In genomic region chr10:5996696-5997095, GRCh38 we compare ENCODE assay signal across 21 cellular contexts. TPM values are rescaled to one million over a fixed set of nuclear protein-coding genes. Genes with fewer than 3 reads are reported as not detected.
DNase-seq lines count a peak whose midpoint lies in the region; ATAC-seq, FAIRE-seq and TF ChIP-seq lines count a peak whose summit lies in the region.
"Had no signal": no experiment of that assay in that cellular context is flagged by ENCODE, and none has a peak within 500 bp of the region (broad histone marks: within the 10 kb centered on the region; RNA-seq: fewer than 3 reads in every experiment).

No MANE protein-coding gene starts in this region.

- no peaks in the 10 kb centered on the region for H3K79me1 ChIP-seq in H1 (ENCODE audit: low read depth, low read length)

- no peak overlapping the region; the same call in 1 of the 2 replicates for H2AFZ ChIP-seq in H1 (ENCODE audit: low read length)
- H2AFZ ChIP-seq in neural progenitor cell (replicated peaks) = no peak overlapping the region

- TF ChIP-seq CTCF in H1 (IDR thresholded peaks at IDR 0.05; ENCODE audit: control extremely low read depth in 1 of 3, insufficient read depth in 1 of 3, low read depth in 1 of 3, low read length in 3 of 3) (no peak), neural progenitor cell (IDR thresholded peaks at IDR 0.05) (no peak)
- TF ChIP-seq CTCF in activated CD8-positive, alpha-beta T cell treated with anti-CD3 and anti-CD28 coated beads for 36 hours (IDR thresholded peaks at IDR 0.05) = no peak

- H2BK15ac ChIP-seq in H1 (ENCODE audit: low read length) = no peak overlapping the region

- H3K9ac ChIP-seq in H1 (replicated peaks in 1 of 4; ENCODE audit: extremely low read depth in 1 of 4, low read depth in 3 of 4, low read length in 3 of 4) (no peak overlapping the region), neural progenitor cell (no peak overlapping the region)

- no peak overlapping the region for H3K27ac ChIP-seq in H1 (ENCODE audit: low read depth, low read length)
- no peak overlapping the region for H3K27ac ChIP-seq in neural progenitor cell
- H3K27ac ChIP-seq: SJSA1 had no signal

- H3K4me2 ChIP-seq in H1 (ENCODE audit: insufficient read depth in 1 of 2, low read depth in 2 of 2, low read length in 2 of 2) (peak overlapping the region in 1 of 2 experiments; percentile 43; a peak in 1 of 4 replicates), neural progenitor cell (peak overlapping the region; percentile 57)

- 0 out of 8 replicates have a peak overlapping the region, but pooled peaks of 1 of the 4 experiments have one; percentile 1 for H3K4me3 ChIP-seq in H1 (ENCODE audit: extremely low read depth in 1 of 4, insufficient read depth in 2 of 4, low read depth in 3 of 4, low read length in 4 of 4)
- no peak overlapping the region for H3K4me3 ChIP-seq in neural progenitor cell
- H3K4me3 ChIP-seq: SJSA1 had no signal

- H3K4me1 ChIP-seq in H1 (replicated peaks in 1 of 4; ENCODE audit: control insufficient read depth in 3 of 4, insufficient read depth in 4 of 4, low read length in 3 of 4) (peaks cover 0 to 8% (median 4%) of the 10 kb centered on the region in 4 experiments; a peak in 5 of 7 replicates), neural progenitor cell (peaks cover 10% of the 10 kb centered on the region)
- H3K4me1 ChIP-seq: SJSA1 had no signal

- no peak overlapping the region for H4K91ac ChIP-seq in H1 (replicated peaks; ENCODE audit: insufficient read length, low read length)

- no peak overlapping the region for H3K23ac ChIP-seq in H1 (ENCODE audit: insufficient read length)

- no peak for TF ChIP-seq RAD21 in H1 (IDR thresholded peaks at IDR 0.05 in 1 of 2, conservative IDR thresholded peaks at IDR 0.05 in 1 of 2; ENCODE audit: low read depth in 2 of 2, low read length in 2 of 2)

- no peak overlapping the region for H2BK5ac ChIP-seq in H1 (ENCODE audit: low read depth, low read length)

- H3K4me1 Mint-ChIP-seq in neural progenitor cell = peaks cover 12% of the 10 kb centered on the region
- H3K4me1 Mint-ChIP-seq in activated CD8-positive, alpha-beta T cell treated with anti-CD3 and anti-CD28 coated beads for 36 hours (ENCODE audit: low read depth) = peaks cover 4% of the 10 kb centered on the region
- H3K4me1 Mint-ChIP-seq: IgD-negative memory B cell had no signal

- no peak for FAIRE-seq in H1 (lab: Jason Lieb, UNC)
- FAIRE-seq: GM12892 had no signal

- no peak overlapping the region for H4K5ac ChIP-seq in H1 (ENCODE audit: insufficient read length, low read depth, low read length)

- POLR2A ChIA-PET in H1 (lab: Charles Lee; ENCODE audit: partially characterized antibody) = interaction anchor here (0.9 kb wide), 1 partner anchor 206 kb away, joined by 4 read pairs; the partner anchor contains the start of gene PFKFB3
- POLR2A ChIA-PET in activated CD8-positive, alpha-beta T cell treated with anti-CD3 and anti-CD28 coated beads for 36 hours (lab: Charles Lee) = no interaction called here

- no peak overlapping the region for H3K56ac ChIP-seq in H1 (replicated peaks; ENCODE audit: insufficient read length, low read depth, low read length)

- H3K4me3 Mint-ChIP-seq in neural progenitor cell = no peak overlapping the region
- H3K4me3 Mint-ChIP-seq in activated CD8-positive, alpha-beta T cell treated with anti-CD3 and anti-CD28 coated beads for 36 hours = no peak overlapping the region
- H3K4me3 Mint-ChIP-seq: H9, HFFc6, IgD-negative memory B cell had no signal

- no peak overlapping the region for H2AK5ac ChIP-seq in H1 (ENCODE audit: low read depth, low read length)

- H3K9me3 ChIP-seq in H1 (ENCODE audit: insufficient read depth in 2 of 2, low read depth in 1 of 2, low read length in 1 of 2) (peaks cover 0 to 8% of the 10 kb centered on the region in 2 experiments; a peak in 2 of 4 replicates), neural progenitor cell (ENCODE audit: low read depth) (no peaks in the 10 kb centered on the region)
- H3K9me3 ChIP-seq: SJSA1 had no signal

- H3K27me3 ChIP-seq in H1 (replicated peaks in 1 of 4; ENCODE audit: control insufficient read depth in 3 of 4, extremely low read depth in 1 of 4, insufficient read depth in 3 of 4, low read length in 3 of 4) = no peaks in the 10 kb centered on the region
- no peaks in the 10 kb centered on the region for H3K27me3 ChIP-seq in neural progenitor cell

- H2BK12ac ChIP-seq in H1 (ENCODE audit: low read depth, low read length) = no peak overlapping the region

- no peaks in the 10 kb centered on the region for H3F3A ChIP-seq in neural progenitor cell (ENCODE audit: low read depth)

- DNase-seq in ELF-1 (ENCODE audit: low read depth, low spot score) = peak; percentile 37
- DNase-seq in NCI-H2107 (lab: John Stamatoyannopoulos, UW) = peak; percentile 25
- peak in 1 of 2 experiments; percentile 32 for DNase-seq in H1 (ENCODE audit: low read depth in 1 of 2, low spot score in 2 of 2)
- peak; percentile 54 for DNase-seq in neural progenitor cell (ENCODE audit: low spot score)
- DNase-seq in activated CD8-positive, alpha-beta T cell treated with anti-CD3 and anti-CD28 coated beads for 36 hours = no peak
- DNase-seq: Calu3, DMS79 treated with DMSO at 0.1 percent for 48 hours, H9, HFFc6, NCI-H1048, NCI-H1417 treated with DMSO at 0.1 percent for 48 hours, NCI-H187 treated with DMSO at 0.1 percent for 48 hours, NCI-H446, NCI-H524 treated with DMSO at 0.1 percent for 48 hours, Right ventricle myocardium superior, RPMI8226 had no signal

- no peaks in the 10 kb centered on the region for H3K36me3 Mint-ChIP-seq in neural progenitor cell
- H3K36me3 Mint-ChIP-seq in activated CD8-positive, alpha-beta T cell treated with anti-CD3 and anti-CD28 coated beads for 36 hours (ENCODE audit: low read depth) = no peaks in the 10 kb centered on the region

- H2BK120ac ChIP-seq in H1 (replicated peaks; ENCODE audit: low read depth, low read length) = no peak overlapping the region

- peaks cover 24% of the 10 kb centered on the region for H3K9me3 Mint-ChIP-seq in neural progenitor cell
- H3K9me3 Mint-ChIP-seq in activated CD8-positive, alpha-beta T cell treated with anti-CD3 and anti-CD28 coated beads for 36 hours = peaks cover 10% of the 10 kb centered on the region

- no peak overlapping the region for H2BK20ac ChIP-seq in H1 (ENCODE audit: low read length)

- no peaks in the 10 kb centered on the region for H3K23me2 ChIP-seq in H1 (ENCODE audit: low read depth, low read length)

- no peak for ATAC-seq in activated CD8-positive, alpha-beta T cell treated with anti-CD3 and anti-CD28 coated beads for 36 hours
- ATAC-seq in GM19328 (IDR thresholded peaks at IDR 0.05; ENCODE audit: unreplicated experiment) = no peak
- ATAC-seq in HG03469 (IDR thresholded peaks at IDR 0.05; ENCODE audit: unreplicated experiment) = no peak

- H3K4ac ChIP-seq in H1 (replicated peaks; ENCODE audit: insufficient read length, low read depth, low read length) = no peak overlapping the region

- TF ChIP-seq EP300 in H1 (IDR thresholded peaks at IDR 0.05; ENCODE audit: borderline replicate concordance in 1 of 2, low read depth in 2 of 2, low read length in 2 of 2) = no peak

- CTCF ChIA-PET in H1 (lab: Charles Lee; ENCODE audit: partially characterized antibody) = interaction anchor here (0.8 kb wide), 1 partner anchor 17 kb away, joined by 3 read pairs; no protein-coding TSS in a partner anchor
- CTCF ChIA-PET in activated CD8-positive, alpha-beta T cell treated with anti-CD3 and anti-CD28 coated beads for 36 hours (lab: Charles Lee) = no interaction called here

- no peak overlapping the region for H4K8ac ChIP-seq in H1 (ENCODE audit: extremely low read depth, insufficient read depth, low read length)

- 54% methylated on average over 4 of the region's 4 CpGs; no CpG with 5 or more reads in 1 of the 2 experiments for WGBS in H1 (ENCODE audit: extremely low coverage in 1 of 2, insufficient coverage in 1 of 2, insufficient read length in 1 of 2, insufficient replicate concordance in 2 of 2, low coverage in 1 of 2, low lambda C conversion rate in 2 of 2, missing lambda C conversion rate in 1 of 2), 2 experiments

- H3K14ac ChIP-seq in H1 (ENCODE audit: insufficient read length) = no peak overlapping the region

- H3K79me2 ChIP-seq in H1 (ENCODE audit: control insufficient read depth in 1 of 2, insufficient read depth in 2 of 2, low read length in 2 of 2) (no peaks in the 10 kb centered on the region), neural progenitor cell (ENCODE audit: low read depth) (no peaks in the 10 kb centered on the region)

- intact Hi-C loops in activated CD8-positive, alpha-beta T cell treated with anti-CD3 and anti-CD28 coated beads for 36 hours (cut with micrococcal nuclease) = no loop called here

- peak overlapping the region; percentile 12 for H3K27ac Mint-ChIP-seq in neural progenitor cell
- H3K27ac Mint-ChIP-seq in activated CD8-positive, alpha-beta T cell treated with anti-CD3 and anti-CD28 coated beads for 36 hours = no peak overlapping the region
- H3K27ac Mint-ChIP-seq: HFFc6 had no signal

- no peaks in the 10 kb centered on the region for H3K36me3 ChIP-seq in H1 (ENCODE audit: control insufficient read depth in 2 of 4, insufficient read depth in 4 of 4, low read length in 3 of 4)
- peaks cover 5% of the 10 kb centered on the region for H3K36me3 ChIP-seq in neural progenitor cell
- H3K36me3 ChIP-seq: SJSA1 had no signal

- TF ChIP-seq POLR2A in H1 (IDR thresholded peaks at IDR 0.05; ENCODE audit: control extremely low read depth in 1 of 2, low read depth in 2 of 2, low read length in 2 of 2) = no peak

- no peak overlapping the region for H3K18ac ChIP-seq in H1 (ENCODE audit: extremely low read depth, low read length)

- H4K20me1 ChIP-seq in H1 (replicated peaks in 1 of 2; ENCODE audit: control insufficient read depth in 1 of 2, insufficient read depth in 2 of 2, low read length in 2 of 2) (no peaks in the 10 kb centered on the region), neural progenitor cell (ENCODE audit: low read depth) (no peaks in the 10 kb centered on the region)

- peaks cover 2% of the 10 kb centered on the region for H3K27me3 Mint-ChIP-seq in neural progenitor cell (ENCODE audit: insufficient read depth, low read depth)
- H3K27me3 Mint-ChIP-seq in activated CD8-positive, alpha-beta T cell treated with anti-CD3 and anti-CD28 coated beads for 36 hours = peaks cover 4% of the 10 kb centered on the region
- H3K27me3 Mint-ChIP-seq: IgD-negative memory B cell had no signal

TF ChIP-seq in H1, 55 proteins besides CTCF, POLR2A, EP300 and RAD21 (continues in another document):
- no peak for TF ChIP-seq CREB1 (IDR thresholded peaks at IDR 0.05)

RNA-seq across cellular contexts. Expression of gene IL15RA, which starts 19.4 kb away (rescaled TPM):
- 0.98 and 1.3 TPM in 2 replicates for total RNA-seq in H1 (2021; fragmentation: NEBNext Ultra II Directional; extraction: Animal tissue kit (Norgen Biotek cat#: 25700))
- 1.4 and 2.5 TPM in 2 replicates for polyA plus RNA-seq in H1 (2011; rRNA removed)
- polyA plus RNA-seq in H1 (2011; cell fraction: cytosol; rRNA removed) = 1.5 TPM
- 2.1 TPM for polyA plus RNA-seq in H1 (2011; cell fraction: nucleus; rRNA removed)
- polyA plus RNA-seq in H1 (2012, experiment 1 of 2) = 0.44 to 1.1 TPM (median 0.83 TPM) in 4 replicates
- polyA plus RNA-seq in H1 (2012, experiment 2 of 2) = 1.2 TPM
- 1.1 TPM for polyA plus RNA-seq in H1 (2013, experiment 1 of 2)
- 0.81 TPM for polyA plus RNA-seq in H1 (2013, experiment 2 of 2)
- 0.27 and 1.7 TPM in 2 replicates for polyA minus RNA-seq in H1 (2011; rRNA and poly(A)+ RNA removed)
- not detected for polyA minus RNA-seq in H1 (2011; cell fraction: cytosol; rRNA and poly(A)+ RNA removed)
- 2.3 TPM for polyA minus RNA-seq in H1 (2011; cell fraction: nucleus; rRNA and poly(A)+ RNA removed)
- total RNA-seq in neural progenitor cell (ENCODE audit: low replicate concordance) = not detected in 2 replicates
- 10 to 100 TPM; 23.5 to 25.1 TPM for total RNA-seq in activated CD8-positive, alpha-beta T cell treated with anti-CD3 and anti-CD28 coated beads for 36 hours

Comparison
In these comparisons a context has a peak if more than half of its experiments do, and no peak if none do; other contexts are left out.
1. RNA of gene IL15RA, which starts 19.4 kb away (total RNA-seq): 23.5 to 25.1 TPM in activated CD8-positive, alpha-beta T cell treated with anti-CD3 and anti-CD28 coated beads for 36 hours; 0.98 to 1.3 TPM in H1 and not detected in neural progenitor cell; every median in the first group is over 10 times any median in the second.